In the genomic region with DNA sequence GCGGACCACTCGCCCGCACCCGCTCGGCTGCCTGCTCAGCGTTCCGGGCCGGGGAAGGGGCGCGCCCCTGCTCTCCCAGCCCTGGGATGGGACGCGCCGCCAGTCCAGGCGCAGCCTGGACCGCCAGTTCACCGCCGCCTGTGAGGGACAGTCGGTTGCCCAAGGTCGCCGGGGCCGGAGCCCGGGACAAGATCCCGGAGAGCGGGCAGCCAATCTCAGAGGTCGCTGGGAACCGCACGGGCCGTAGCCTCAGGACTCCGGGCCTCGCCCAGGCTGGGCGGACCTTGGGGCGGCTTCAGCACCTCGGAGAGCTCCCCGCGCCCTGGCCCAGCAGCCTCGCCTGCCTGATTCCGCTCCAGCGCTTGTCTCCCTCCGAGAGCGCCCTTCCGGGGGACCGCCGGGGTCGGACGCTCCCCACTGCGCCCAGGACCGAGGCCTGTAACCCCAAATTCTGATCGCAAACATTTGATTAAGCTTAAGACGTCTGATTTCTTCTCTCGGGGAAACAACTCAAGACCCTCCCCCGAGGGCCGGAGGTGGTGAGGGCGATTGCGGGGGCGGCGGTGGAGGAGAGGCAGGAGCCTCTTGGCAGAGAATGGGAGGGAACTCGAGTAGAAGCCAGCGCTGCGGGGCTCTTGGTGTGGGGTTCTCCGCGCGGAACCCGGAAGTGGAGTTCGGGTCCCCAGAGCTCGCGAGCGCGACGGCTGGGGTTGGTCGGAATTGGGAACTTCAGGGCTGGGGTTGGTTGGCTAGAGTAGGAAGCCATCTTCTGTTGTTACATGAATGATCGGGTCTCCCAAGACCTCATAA, we compare ENCODE assay signal across 1 cellular context.
TF ChIP-seq lines count a peak whose summit lies in the region.

No MANE protein-coding gene starts in this region.

TF ChIP-seq in HepG2, 621 proteins besides CTCF, POLR2A, EP300 and RAD21 (continued from another document and continues in another):
- TF ChIP-seq, protein P1, sequence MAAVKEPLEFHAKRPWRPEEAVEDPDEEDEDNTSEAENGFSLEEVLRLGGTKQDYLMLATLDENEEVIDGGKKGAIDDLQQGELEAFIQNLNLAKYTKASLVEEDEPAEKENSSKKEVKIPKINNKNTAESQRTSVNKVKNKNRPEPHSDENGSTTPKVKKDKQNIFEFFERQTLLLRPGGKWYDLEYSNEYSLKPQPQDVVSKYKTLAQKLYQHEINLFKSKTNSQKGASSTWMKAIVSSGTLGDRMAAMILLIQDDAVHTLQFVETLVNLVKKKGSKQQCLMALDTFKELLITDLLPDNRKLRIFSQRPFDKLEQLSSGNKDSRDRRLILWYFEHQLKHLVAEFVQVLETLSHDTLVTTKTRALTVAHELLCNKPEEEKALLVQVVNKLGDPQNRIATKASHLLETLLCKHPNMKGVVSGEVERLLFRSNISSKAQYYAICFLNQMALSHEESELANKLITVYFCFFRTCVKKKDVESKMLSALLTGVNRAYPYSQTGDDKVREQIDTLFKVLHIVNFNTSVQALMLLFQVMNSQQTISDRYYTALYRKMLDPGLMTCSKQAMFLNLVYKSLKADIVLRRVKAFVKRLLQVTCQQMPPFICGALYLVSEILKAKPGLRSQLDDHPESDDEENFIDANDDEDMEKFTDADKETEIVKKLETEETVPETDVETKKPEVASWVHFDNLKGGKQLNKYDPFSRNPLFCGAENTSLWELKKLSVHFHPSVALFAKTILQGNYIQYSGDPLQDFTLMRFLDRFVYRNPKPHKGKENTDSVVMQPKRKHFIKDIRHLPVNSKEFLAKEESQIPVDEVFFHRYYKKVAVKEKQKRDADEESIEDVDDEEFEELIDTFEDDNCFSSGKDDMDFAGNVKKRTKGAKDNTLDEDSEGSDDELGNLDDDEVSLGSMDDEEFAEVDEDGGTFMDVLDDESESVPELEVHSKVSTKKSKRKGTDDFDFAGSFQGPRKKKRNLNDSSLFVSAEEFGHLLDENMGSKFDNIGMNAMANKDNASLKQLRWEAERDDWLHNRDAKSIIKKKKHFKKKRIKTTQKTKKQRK (IDR thresholded peaks at IDR 0.05; ENCODE audit: low read length): no peak
- TF ChIP-seq, protein P2, sequence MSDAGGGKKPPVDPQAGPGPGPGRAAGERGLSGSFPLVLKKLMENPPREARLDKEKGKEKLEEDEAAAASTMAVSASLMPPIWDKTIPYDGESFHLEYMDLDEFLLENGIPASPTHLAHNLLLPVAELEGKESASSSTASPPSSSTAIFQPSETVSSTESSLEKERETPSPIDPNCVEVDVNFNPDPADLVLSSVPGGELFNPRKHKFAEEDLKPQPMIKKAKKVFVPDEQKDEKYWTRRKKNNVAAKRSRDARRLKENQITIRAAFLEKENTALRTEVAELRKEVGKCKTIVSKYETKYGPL (CRISPR knock-in tag; IDR thresholded peaks at IDR 0.05): peak; percentile 96
- TF ChIP-seq, protein P3, sequence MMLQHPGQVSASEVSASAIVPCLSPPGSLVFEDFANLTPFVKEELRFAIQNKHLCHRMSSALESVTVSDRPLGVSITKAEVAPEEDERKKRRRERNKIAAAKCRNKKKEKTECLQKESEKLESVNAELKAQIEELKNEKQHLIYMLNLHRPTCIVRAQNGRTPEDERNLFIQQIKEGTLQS (CRISPR knock-in tag; IDR thresholded peaks at IDR 0.05): peak; percentile 86
- TF ChIP-seq ZNF230 (CRISPR knock-in tag; IDR thresholded peaks at IDR 0.05) (peak; percentile 99), MYC (CRISPR knock-in tag; IDR thresholded peaks at IDR 0.05; ENCODE audit: borderline replicate concordance) (peak; percentile 71), KLF16 (CRISPR knock-in tag; IDR thresholded peaks at IDR 0.05) (peak in 1 of 2 experiments; percentile 99; a peak in 2 of 4 replicates), NCOA2 (CRISPR knock-in tag; IDR thresholded peaks at IDR 0.05) (peak; percentile 85), ZMAT3 (CRISPR knock-in tag; conservative IDR thresholded peaks at IDR 0.05) (peak; percentile 100), ZNF225 (CRISPR knock-in tag; IDR thresholded peaks at IDR 0.05) (peak; percentile 97; the same call in 1 of the 2 replicates), ZSCAN29 (CRISPR knock-in tag; conservative IDR thresholded peaks at IDR 0.05) (0 out of 2 replicates have a peak, but pooled peaks have one; percentile 27), NFATC3 (CRISPR knock-in tag; IDR thresholded peaks at IDR 0.05) (peak; percentile 93; the same call in 1 of the 2 replicates), ZNF629 (CRISPR knock-in tag; conservative IDR thresholded peaks at IDR 0.05) (peak; percentile 40; the same call in 1 of the 2 replicates)
- TF ChIP-seq, protein P4, sequence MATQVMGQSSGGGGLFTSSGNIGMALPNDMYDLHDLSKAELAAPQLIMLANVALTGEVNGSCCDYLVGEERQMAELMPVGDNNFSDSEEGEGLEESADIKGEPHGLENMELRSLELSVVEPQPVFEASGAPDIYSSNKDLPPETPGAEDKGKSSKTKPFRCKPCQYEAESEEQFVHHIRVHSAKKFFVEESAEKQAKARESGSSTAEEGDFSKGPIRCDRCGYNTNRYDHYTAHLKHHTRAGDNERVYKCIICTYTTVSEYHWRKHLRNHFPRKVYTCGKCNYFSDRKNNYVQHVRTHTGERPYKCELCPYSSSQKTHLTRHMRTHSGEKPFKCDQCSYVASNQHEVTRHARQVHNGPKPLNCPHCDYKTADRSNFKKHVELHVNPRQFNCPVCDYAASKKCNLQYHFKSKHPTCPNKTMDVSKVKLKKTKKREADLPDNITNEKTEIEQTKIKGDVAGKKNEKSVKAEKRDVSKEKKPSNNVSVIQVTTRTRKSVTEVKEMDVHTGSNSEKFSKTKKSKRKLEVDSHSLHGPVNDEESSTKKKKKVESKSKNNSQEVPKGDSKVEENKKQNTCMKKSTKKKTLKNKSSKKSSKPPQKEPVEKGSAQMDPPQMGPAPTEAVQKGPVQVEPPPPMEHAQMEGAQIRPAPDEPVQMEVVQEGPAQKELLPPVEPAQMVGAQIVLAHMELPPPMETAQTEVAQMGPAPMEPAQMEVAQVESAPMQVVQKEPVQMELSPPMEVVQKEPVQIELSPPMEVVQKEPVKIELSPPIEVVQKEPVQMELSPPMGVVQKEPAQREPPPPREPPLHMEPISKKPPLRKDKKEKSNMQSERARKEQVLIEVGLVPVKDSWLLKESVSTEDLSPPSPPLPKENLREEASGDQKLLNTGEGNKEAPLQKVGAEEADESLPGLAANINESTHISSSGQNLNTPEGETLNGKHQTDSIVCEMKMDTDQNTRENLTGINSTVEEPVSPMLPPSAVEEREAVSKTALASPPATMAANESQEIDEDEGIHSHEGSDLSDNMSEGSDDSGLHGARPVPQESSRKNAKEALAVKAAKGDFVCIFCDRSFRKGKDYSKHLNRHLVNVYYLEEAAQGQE (IDR thresholded peaks at IDR 0.05; ENCODE audit: borderline replicate concordance in 1 of 2, low read depth in 1 of 2, low read length in 2 of 2): peak in 1 of 2 experiments; percentile 99; a peak in 2 of 4 replicates
- TF ChIP-seq, protein P5, sequence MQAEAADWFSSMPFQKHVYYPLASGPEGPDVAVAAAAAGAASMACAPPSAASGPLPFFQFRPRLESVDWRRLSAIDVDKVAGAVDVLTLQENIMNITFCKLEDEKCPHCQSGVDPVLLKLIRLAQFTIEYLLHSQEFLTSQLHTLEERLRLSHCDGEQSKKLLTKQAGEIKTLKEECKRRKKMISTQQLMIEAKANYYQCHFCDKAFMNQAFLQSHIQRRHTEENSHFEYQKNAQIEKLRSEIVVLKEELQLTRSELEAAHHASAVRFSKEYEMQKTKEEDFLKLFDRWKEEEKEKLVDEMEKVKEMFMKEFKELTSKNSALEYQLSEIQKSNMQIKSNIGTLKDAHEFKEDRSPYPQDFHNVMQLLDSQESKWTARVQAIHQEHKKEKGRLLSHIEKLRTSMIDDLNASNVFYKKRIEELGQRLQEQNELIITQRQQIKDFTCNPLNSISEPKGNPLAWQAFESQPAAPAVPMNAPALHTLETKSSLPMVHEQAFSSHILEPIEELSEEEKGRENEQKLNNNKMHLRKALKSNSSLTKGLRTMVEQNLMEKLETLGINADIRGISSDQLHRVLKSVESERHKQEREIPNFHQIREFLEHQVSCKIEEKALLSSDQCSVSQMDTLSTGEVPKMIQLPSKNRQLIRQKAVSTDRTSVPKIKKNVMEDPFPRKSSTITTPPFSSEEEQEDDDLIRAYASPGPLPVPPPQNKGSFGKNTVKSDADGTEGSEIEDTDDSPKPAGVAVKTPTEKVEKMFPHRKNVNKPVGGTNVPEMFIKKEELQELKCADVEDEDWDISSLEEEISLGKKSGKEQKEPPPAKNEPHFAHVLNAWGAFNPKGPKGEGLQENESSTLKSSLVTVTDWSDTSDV (CRISPR knock-in tag; IDR thresholded peaks at IDR 0.05): peak; percentile 90; the same call in 1 of the 2 replicates
- TF ChIP-seq, protein P6, sequence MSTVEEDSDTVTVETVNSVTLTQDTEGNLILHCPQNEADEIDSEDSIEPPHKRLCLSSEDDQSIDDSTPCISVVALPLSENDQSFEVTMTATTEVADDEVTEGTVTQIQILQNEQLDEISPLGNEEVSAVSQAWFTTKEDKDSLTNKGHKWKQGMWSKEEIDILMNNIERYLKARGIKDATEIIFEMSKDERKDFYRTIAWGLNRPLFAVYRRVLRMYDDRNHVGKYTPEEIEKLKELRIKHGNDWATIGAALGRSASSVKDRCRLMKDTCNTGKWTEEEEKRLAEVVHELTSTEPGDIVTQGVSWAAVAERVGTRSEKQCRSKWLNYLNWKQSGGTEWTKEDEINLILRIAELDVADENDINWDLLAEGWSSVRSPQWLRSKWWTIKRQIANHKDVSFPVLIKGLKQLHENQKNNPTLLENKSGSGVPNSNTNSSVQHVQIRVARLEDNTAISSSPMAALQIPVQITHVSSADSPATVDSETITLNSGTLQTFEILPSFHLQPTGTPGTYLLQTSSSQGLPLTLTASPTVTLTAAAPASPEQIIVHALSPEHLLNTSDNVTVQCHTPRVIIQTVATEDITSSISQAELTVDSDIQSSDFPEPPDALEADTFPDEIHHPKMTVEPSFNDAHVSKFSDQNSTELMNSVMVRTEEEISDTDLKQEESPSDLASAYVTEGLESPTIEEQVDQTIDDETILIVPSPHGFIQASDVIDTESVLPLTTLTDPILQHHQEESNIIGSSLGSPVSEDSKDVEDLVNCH (CRISPR knock-in tag; IDR thresholded peaks at IDR 0.05): peak; percentile 72; the same call in 1 of the 2 replicates
- TF ChIP-seq, protein P7, sequence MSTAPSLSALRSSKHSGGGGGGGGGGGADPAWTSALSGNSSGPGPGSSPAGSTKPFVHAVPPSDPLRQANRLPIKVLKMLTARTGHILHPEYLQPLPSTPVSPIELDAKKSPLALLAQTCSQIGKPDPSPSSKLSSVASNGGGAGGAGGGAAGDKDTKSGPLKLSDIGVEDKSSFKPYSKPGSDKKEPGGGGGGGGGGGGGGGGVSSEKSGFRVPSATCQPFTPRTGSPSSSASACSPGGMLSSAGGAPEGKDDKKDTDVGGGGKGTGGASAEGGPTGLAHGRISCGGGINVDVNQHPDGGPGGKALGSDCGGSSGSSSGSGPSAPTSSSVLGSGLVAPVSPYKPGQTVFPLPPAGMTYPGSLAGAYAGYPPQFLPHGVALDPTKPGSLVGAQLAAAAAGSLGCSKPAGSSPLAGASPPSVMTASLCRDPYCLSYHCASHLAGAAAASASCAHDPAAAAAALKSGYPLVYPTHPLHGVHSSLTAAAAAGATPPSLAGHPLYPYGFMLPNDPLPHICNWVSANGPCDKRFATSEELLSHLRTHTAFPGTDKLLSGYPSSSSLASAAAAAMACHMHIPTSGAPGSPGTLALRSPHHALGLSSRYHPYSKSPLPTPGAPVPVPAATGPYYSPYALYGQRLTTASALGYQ (CRISPR knock-in tag; IDR thresholded peaks at IDR 0.05): peak; percentile 95
- TF ChIP-seq, protein P8, sequence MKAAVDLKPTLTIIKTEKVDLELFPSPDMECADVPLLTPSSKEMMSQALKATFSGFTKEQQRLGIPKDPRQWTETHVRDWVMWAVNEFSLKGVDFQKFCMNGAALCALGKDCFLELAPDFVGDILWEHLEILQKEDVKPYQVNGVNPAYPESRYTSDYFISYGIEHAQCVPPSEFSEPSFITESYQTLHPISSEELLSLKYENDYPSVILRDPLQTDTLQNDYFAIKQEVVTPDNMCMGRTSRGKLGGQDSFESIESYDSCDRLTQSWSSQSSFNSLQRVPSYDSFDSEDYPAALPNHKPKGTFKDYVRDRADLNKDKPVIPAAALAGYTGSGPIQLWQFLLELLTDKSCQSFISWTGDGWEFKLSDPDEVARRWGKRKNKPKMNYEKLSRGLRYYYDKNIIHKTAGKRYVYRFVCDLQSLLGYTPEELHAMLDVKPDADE (CRISPR knock-in tag; IDR thresholded peaks at IDR 0.05): peak; percentile 94
- TF ChIP-seq, protein P9, sequence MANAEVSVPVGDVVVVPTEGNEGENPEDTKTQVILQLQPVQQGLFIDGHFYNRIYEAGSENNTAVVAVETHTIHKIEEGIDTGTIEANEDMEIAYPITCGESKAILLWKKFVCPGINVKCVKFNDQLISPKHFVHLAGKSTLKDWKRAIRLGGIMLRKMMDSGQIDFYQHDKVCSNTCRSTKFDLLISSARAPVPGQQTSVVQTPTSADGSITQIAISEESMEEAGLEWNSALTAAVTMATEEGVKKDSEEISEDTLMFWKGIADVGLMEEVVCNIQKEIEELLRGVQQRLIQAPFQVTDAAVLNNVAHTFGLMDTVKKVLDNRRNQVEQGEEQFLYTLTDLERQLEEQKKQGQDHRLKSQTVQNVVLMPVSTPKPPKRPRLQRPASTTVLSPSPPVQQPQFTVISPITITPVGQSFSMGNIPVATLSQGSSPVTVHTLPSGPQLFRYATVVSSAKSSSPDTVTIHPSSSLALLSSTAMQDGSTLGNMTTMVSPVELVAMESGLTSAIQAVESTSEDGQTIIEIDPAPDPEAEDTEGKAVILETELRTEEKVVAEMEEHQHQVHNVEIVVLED (CRISPR knock-in tag; IDR thresholded peaks at IDR 0.05; ENCODE audit: borderline replicate concordance): peak; percentile 67; the same call in 1 of the 2 replicates
- TF ChIP-seq, protein P10, sequence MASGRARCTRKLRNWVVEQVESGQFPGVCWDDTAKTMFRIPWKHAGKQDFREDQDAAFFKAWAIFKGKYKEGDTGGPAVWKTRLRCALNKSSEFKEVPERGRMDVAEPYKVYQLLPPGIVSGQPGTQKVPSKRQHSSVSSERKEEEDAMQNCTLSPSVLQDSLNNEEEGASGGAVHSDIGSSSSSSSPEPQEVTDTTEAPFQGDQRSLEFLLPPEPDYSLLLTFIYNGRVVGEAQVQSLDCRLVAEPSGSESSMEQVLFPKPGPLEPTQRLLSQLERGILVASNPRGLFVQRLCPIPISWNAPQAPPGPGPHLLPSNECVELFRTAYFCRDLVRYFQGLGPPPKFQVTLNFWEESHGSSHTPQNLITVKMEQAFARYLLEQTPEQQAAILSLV (CRISPR knock-in tag; IDR thresholded peaks at IDR 0.05; ENCODE audit: borderline replicate concordance): peak; percentile 98
- TF ChIP-seq, protein P11, sequence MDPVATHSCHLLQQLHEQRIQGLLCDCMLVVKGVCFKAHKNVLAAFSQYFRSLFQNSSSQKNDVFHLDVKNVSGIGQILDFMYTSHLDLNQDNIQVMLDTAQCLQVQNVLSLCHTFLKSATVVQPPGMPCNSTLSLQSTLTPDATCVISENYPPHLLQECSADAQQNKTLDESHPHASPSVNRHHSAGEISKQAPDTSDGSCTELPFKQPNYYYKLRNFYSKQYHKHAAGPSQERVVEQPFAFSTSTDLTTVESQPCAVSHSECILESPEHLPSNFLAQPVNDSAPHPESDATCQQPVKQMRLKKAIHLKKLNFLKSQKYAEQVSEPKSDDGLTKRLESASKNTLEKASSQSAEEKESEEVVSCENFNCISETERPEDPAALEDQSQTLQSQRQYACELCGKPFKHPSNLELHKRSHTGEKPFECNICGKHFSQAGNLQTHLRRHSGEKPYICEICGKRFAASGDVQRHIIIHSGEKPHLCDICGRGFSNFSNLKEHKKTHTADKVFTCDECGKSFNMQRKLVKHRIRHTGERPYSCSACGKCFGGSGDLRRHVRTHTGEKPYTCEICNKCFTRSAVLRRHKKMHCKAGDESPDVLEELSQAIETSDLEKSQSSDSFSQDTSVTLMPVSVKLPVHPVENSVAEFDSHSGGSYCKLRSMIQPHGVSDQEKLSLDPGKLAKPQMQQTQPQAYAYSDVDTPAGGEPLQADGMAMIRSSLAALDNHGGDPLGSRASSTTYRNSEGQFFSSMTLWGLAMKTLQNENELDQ (CRISPR knock-in tag; IDR thresholded peaks at IDR 0.05; ENCODE audit: borderline replicate concordance): peak; percentile 96
